In genomic region chr17:73972056-73972455, GRCh38 we compare ENCODE assay signal across 1 cellular context.
TF ChIP-seq lines count a peak whose summit lies in the region.

No MANE protein-coding gene starts in this region.

TF ChIP-seq in H1, 55 proteins besides CTCF, POLR2A, EP300 and RAD21:
- no peak for TF ChIP-seq MAFK (IDR thresholded peaks at IDR 0.05; ENCODE audit: low read depth, low read length)
- no peak for TF ChIP-seq CHD7 (IDR thresholded peaks at IDR 0.05; ENCODE audit: insufficient replicate concordance, low read length)
- TF ChIP-seq ASH2L (IDR thresholded peaks at IDR 0.05; ENCODE audit: low read length) = no peak
- no peak for TF ChIP-seq SUZ12 (IDR thresholded peaks at IDR 0.05; ENCODE audit: low read length)
- no peak for TF ChIP-seq TBP (IDR thresholded peaks at IDR 0.05; ENCODE audit: low read depth, low read length)
- no peak for TF ChIP-seq CHD2 (IDR thresholded peaks at IDR 0.05; ENCODE audit: low read length)
- no peak for TF ChIP-seq SIN3A (conservative IDR thresholded peaks at IDR 0.05 in 1 of 2, IDR thresholded peaks at IDR 0.05 in 1 of 2; ENCODE audit: low read depth in 1 of 2, low read length in 2 of 2)
- no peak for TF ChIP-seq SIX5 (IDR thresholded peaks at IDR 0.05; ENCODE audit: low read depth, low read length)
- no peak for TF ChIP-seq RBBP5 (IDR thresholded peaks at IDR 0.05; ENCODE audit: borderline replicate concordance, low read depth, low read length)
